ENCODE assay signal across 1 cellular context in genomic region chr6:131657630-131658111, GRCh38.
TF ChIP-seq lines count a peak whose summit lies in the region.

No MANE protein-coding gene starts in this region.

TF ChIP-seq in K562, 482 proteins besides CTCF, POLR2A, EP300 and RAD21 (continued from another document):
- no peak for TF ChIP-seq ZHX1 (conservative IDR thresholded peaks at IDR 0.05; ENCODE audit: low read length)
- TF ChIP-seq ZNF57 (CRISPR knock-in tag; IDR thresholded peaks at IDR 0.05): no peak
- TF ChIP-seq PML (IDR thresholded peaks at IDR 0.05; ENCODE audit: low read length): peak; percentile 53; the same call in 1 of the 2 replicates
- no peak for TF ChIP-seq RBM25 (IDR thresholded peaks at IDR 0.05; ENCODE audit: low read depth, low read length, severe bottlenecking)
- no peak for TF ChIP-seq FOXK1 (CRISPR knock-in tag; IDR thresholded peaks at IDR 0.05; ENCODE audit: borderline replicate concordance)
- TF ChIP-seq ZNF280B (CRISPR knock-in tag; IDR thresholded peaks at IDR 0.05): no peak
- TF ChIP-seq SNRNP70 (optimal IDR thresholded peaks at IDR 0.05; ENCODE audit: low read depth, low read length): no peak
- peak; percentile 79; the same call in 1 of the 2 replicates for TF ChIP-seq TEAD4 (IDR thresholded peaks at IDR 0.05; ENCODE audit: low read length)
- no peak for TF ChIP-seq TEAD4 (CRISPR knock-in tag; IDR thresholded peaks at IDR 0.05; ENCODE audit: borderline replicate concordance)
- TF ChIP-seq GATAD2B (IDR thresholded peaks at IDR 0.05; ENCODE audit: borderline replicate concordance): no peak
- no peak for TF ChIP-seq TFAP4 (CRISPR knock-in tag; IDR thresholded peaks at IDR 0.05; ENCODE audit: borderline replicate concordance)
- TF ChIP-seq ZNF3 (CRISPR knock-in tag; IDR thresholded peaks at IDR 0.05): no peak
- no peak for TF ChIP-seq NRF1 (conservative IDR thresholded peaks at IDR 0.05 in 1 of 2, IDR thresholded peaks at IDR 0.05 in 1 of 2)
- no peak for TF ChIP-seq ZNF507 (tag; conservative IDR thresholded peaks at IDR 0.05)
- TF ChIP-seq ADNP (tag; IDR thresholded peaks at IDR 0.05): no peak
- no peak for TF ChIP-seq ZNF41 (CRISPR knock-in tag; conservative IDR thresholded peaks at IDR 0.05)
